29 cellular contexts compared by ENCODE assay signal in the genomic region with DNA sequence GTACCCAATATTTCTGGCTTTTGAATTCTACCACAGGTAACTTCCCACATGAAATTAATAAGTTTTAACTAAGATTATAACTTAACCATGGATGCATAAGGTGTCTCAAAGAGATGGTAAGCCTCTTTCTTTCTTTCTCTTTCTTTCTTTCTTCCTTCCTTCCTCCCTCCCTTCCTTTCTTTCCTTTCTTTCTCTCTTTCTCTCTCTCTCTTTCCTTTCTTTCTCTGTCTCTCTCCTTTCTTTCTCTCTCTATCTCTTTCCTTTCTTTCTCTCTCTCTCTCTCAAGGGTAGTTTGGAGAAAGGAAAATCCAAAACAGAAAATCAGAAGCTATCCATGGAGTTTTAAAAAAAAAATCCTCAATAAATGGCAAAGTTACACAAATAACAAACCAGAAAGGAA.
"Had no signal": no experiment of that assay in that cellular context is flagged by ENCODE, and none has a peak within 500 bp of the region (broad histone marks: within the 10 kb centered on the region; RNA-seq: fewer than 3 reads in every experiment).

No MANE protein-coding gene starts in this region.

- H3K4me1 ChIP-seq: pancreas, psoas muscle, right lobe of liver, sigmoid colon, stomach, thyroid gland, tibial nerve, upper lobe of left lung, vagina had no signal

- H3K9me3 ChIP-seq: neutrophil, pancreas, psoas muscle, right lobe of liver, sigmoid colon, stomach, thoracic aorta, thyroid gland, tibial nerve, upper lobe of left lung, vagina had no signal

- H3K27me3 Mint-ChIP-seq: stimulated activated memory B cell treated with anti-CD40 and anti-IgM and Interleukin-4, amounts not matched to agents 10 μg/mL and 1 μg/mL and 100 μg/mL, for 72 hours had no signal

- H3K4me1 Mint-ChIP-seq: nephron progenitor cell, neural crest cell had no signal

- H3K4me3 ChIP-seq: pancreas, psoas muscle, right lobe of liver, sigmoid colon, stomach, thoracic aorta, thyroid gland, tibial nerve, upper lobe of left lung, vagina had no signal

- H3K27ac Mint-ChIP-seq: naive thymus-derived CD8-positive, alpha-beta T cell; natural killer cell treated with Interleukin-12 subunit alpha and Interleukin-12 subunit beta and Interleukin-15 and Interleukin-18, amount 100 ng/mL, for 72 hours; nephron progenitor cell; progenitor cell of endocrine pancreas; stimulated activated memory B cell treated with anti-CD40 and anti-IgM and Interleukin-4, amounts not matched to agents 10 μg/mL and 1 μg/mL and 100 μg/mL, for 72 hours had no signal

- H3K36me3 ChIP-seq: neutrophil, pancreas, right lobe of liver, sigmoid colon, stomach, thoracic aorta, thyroid gland, tibial nerve, upper lobe of left lung, vagina had no signal

- H3K4me3 Mint-ChIP-seq: naive thymus-derived CD8-positive, alpha-beta T cell; natural killer cell treated with Interleukin-12 subunit alpha and Interleukin-12 subunit beta and Interleukin-15 and Interleukin-18, amount 100 ng/mL, for 72 hours; nephron progenitor cell; neural crest cell; stimulated activated memory B cell treated with anti-CD40 and anti-IgM and Interleukin-4, amounts not matched to agents 10 μg/mL and 1 μg/mL and 100 μg/mL, for 72 hours had no signal

- ATAC-seq: naive thymus-derived CD8-positive, alpha-beta T cell; natural killer cell treated with Interleukin-12 subunit alpha and Interleukin-12 subunit beta and Interleukin-15 and Interleukin-18, amount 100 ng/mL, for 72 hours; pancreas; psoas muscle; right cardiac atrium; right lobe of liver; stimulated activated memory B cell treated with anti-CD40 and anti-IgM and Interleukin-4, amounts not matched to agents 10 μg/mL and 1 μg/mL and 100 μg/mL, for 72 hours; stimulated activated naive CD8-positive, alpha-beta T cell treated with anti-CD3 and anti-CD28 coated beads, Interleukin-15, Interleukin-2, amounts not matched to agents 100 U/mL and 50 U/mL, for 24 hours had no signal

- H3K27me3 ChIP-seq: pancreas, right lobe of liver, sigmoid colon, thyroid gland, tibial nerve, upper lobe of left lung, vagina had no signal

- DNase-seq: naive thymus-derived CD8-positive, alpha-beta T cell; nephron progenitor cell; nucleus accumbens; pancreas; posterior cingulate gyrus; psoas muscle; right cardiac atrium; right lobe of liver; sigmoid colon; small intestine; stimulated activated CD4-positive, alpha-beta T cell treated with anti-CD3 and anti-CD28 coated beads, Interleukin-15, amount 100 ng/mL, for 24 hours; stimulated activated CD4-positive, alpha-beta T cell treated with anti-CD3 and anti-CD28 coated beads, Interleukin-2, amount 100 ng/mL, for 24 hours; stimulated activated CD4-positive, alpha-beta T cell treated with anti-CD3 and anti-CD28 coated beads, Interleukin-2, amount 100 ng/mL, for 48 hours; stimulated activated CD4-positive, alpha-beta T cell treated with anti-CD3 and anti-CD28 coated beads, Interleukin-4, amount 100 ng/mL, for 24 hours; stimulated activated naive CD4-positive, alpha-beta T cell; stimulated activated naive CD8-positive, alpha-beta T cell treated with anti-CD3 and anti-CD28 coated beads, Interleukin-15, Interleukin-2, amounts not matched to agents 100 U/mL and 50 U/mL, for 24 hours; stomach; thyroid gland; trophoblast cell; upper lobe of left lung had no signal

- H3K9me3 Mint-ChIP-seq: naive thymus-derived CD8-positive, alpha-beta T cell; natural killer cell treated with Interleukin-12 subunit alpha and Interleukin-12 subunit beta and Interleukin-15 and Interleukin-18, amount 100 ng/mL, for 72 hours; neural crest cell had no signal

- H3K27ac ChIP-seq: neutrophil, pancreas, psoas muscle, right lobe of liver, sigmoid colon, stomach, thoracic aorta, thyroid gland, tibial nerve, upper lobe of left lung, vagina had no signal

- FAIRE-seq: pancreas, small intestine, urothelium cell line had no signal

- H3K36me3 Mint-ChIP-seq: naive thymus-derived CD8-positive, alpha-beta T cell; natural killer cell treated with Interleukin-12 subunit alpha and Interleukin-12 subunit beta and Interleukin-15 and Interleukin-18, amount 100 ng/mL, for 72 hours; stimulated activated memory B cell treated with anti-CD40 and anti-IgM and Interleukin-4, amounts not matched to agents 10 μg/mL and 1 μg/mL and 100 μg/mL, for 72 hours had no signal
